ENCODE assay signal across 8 cellular contexts in genomic region chr5:52915176-52915875, GRCh38.
DNase-seq lines count a peak whose midpoint lies in the region; ATAC-seq lines count a peak whose summit lies in the region.

No MANE protein-coding gene starts in this region.

- peaks cover 0 to 1% (median 0%) of the 10 kb centered on the region in 7 donors for H3K9me3 Mint-ChIP-seq in CD4-positive, CD25-positive, alpha-beta regulatory T cell
- H3K9me3 Mint-ChIP-seq in memory B cell = no peaks in the 10 kb centered on the region

- peaks cover 0 to 5% (median 1%) of the 10 kb centered on the region in 4 donors for H3K4me1 Mint-ChIP-seq in CD4-positive, CD25-positive, alpha-beta regulatory T cell
- peaks cover 6% of the 10 kb centered on the region for H3K4me1 Mint-ChIP-seq in memory B cell

- no peaks in the 10 kb centered on the region for H3K4me1 ChIP-seq in CD4-positive, CD25-positive, alpha-beta regulatory T cell (ENCODE audit: control insufficient read depth, insufficient read depth, low read length, poor library complexity, severe bottlenecking)

- no peak overlapping the region for H3K27ac ChIP-seq in CD4-positive, CD25-positive, alpha-beta regulatory T cell (ENCODE audit: insufficient read depth, low read length, poor library complexity, severe bottlenecking)

- H3K36me3 ChIP-seq in CD4-positive, CD25-positive, alpha-beta regulatory T cell (ENCODE audit: control insufficient read depth, insufficient read depth, low read length) = no peaks in the 10 kb centered on the region

- peaks cover 11% of the 10 kb centered on the region for H3K27me3 Mint-ChIP-seq in CD4-positive, CD25-positive, alpha-beta regulatory T cell
- peaks cover 6% of the 10 kb centered on the region for H3K27me3 Mint-ChIP-seq in memory B cell

- H3K9me3 ChIP-seq in CD4-positive, CD25-positive, alpha-beta regulatory T cell (ENCODE audit: control insufficient read depth in 2 of 2, low read length in 2 of 2) = no peaks in the 10 kb centered on the region

- no peak overlapping the region for H3K4me3 Mint-ChIP-seq in CD4-positive, CD25-positive, alpha-beta regulatory T cell
- peak overlapping the region; percentile 64 for H3K4me3 Mint-ChIP-seq in memory B cell

- peak overlapping the region; percentile 8 for H3K4me3 ChIP-seq in CD4-positive, CD25-positive, alpha-beta regulatory T cell (ENCODE audit: low read depth, low read length)

- H3K36me3 Mint-ChIP-seq in CD4-positive, CD25-positive, alpha-beta regulatory T cell = no peaks in the 10 kb centered on the region
- H3K36me3 Mint-ChIP-seq in memory B cell = no peaks in the 10 kb centered on the region

- ATAC-seq in CD4-positive, CD25-positive, alpha-beta regulatory T cell (ENCODE audit: low read depth in 2 of 2) = peak; percentile 63 to 78
- ATAC-seq in GM19324 (IDR thresholded peaks at IDR 0.05; ENCODE audit: low FRiP score, unreplicated experiment) (peak; percentile 99), HG03354 (IDR thresholded peaks at IDR 0.05; ENCODE audit: poor library complexity, severe bottlenecking, unreplicated experiment) (peak; percentile 100), memory B cell (ENCODE audit: low read depth) (peak; percentile 81)

- peaks cover 3% of the 10 kb centered on the region for H3K27me3 ChIP-seq in CD4-positive, CD25-positive, alpha-beta regulatory T cell (ENCODE audit: control insufficient read depth, insufficient read depth, low read length)

- H3K27ac Mint-ChIP-seq in CD4-positive, CD25-positive, alpha-beta regulatory T cell = no peak overlapping the region
- H3K27ac Mint-ChIP-seq in memory B cell = no peak overlapping the region

- peak; percentile 1 to 67 (median 54) for DNase-seq in CD4-positive, CD25-positive, alpha-beta regulatory T cell
- DNase-seq in NCI-H460 (ENCODE audit: extremely low read depth, low read depth) (peak; percentile 71), memory B cell (ENCODE audit: low spot score in 2 of 2) (peak; percentile 16 to 50)
- DNase-seq in activated CD4-positive, alpha-beta T cell treated with anti-CD3 and anti-CD28 coated beads for 48 hours = peak; percentile 57
- peak; percentile 3 for DNase-seq in effector CD8-positive, alpha-beta T cell (lab: John Stamatoyannopoulos, UW)
- peak; percentile 49 for DNase-seq in stimulated activated CD8-positive, alpha-beta memory T cell treated with anti-CD3 and anti-CD28 coated beads, Interleukin-4, amount 100 ng/mL, for 48 hours

Comparison
In these comparisons a context has a peak if more than half of its experiments do, and no peak if none do; other contexts are left out.
1. DNase-seq: peak in every context shown above with its lines; median percentile 71 in NCI-H460; 57 in activated CD4-positive, alpha-beta T cell treated with anti-CD3 and anti-CD28 coated beads for 48 hours; 54 in CD4-positive, CD25-positive, alpha-beta regulatory T cell; 49 in stimulated activated CD8-positive, alpha-beta memory T cell treated with anti-CD3 and anti-CD28 coated beads, Interleukin-4, amount 100 ng/mL, for 48 hours; 33 in memory B cell; 3 in effector CD8-positive, alpha-beta T cell.